1 cellular context compared by ENCODE assay signal in the genomic region with DNA sequence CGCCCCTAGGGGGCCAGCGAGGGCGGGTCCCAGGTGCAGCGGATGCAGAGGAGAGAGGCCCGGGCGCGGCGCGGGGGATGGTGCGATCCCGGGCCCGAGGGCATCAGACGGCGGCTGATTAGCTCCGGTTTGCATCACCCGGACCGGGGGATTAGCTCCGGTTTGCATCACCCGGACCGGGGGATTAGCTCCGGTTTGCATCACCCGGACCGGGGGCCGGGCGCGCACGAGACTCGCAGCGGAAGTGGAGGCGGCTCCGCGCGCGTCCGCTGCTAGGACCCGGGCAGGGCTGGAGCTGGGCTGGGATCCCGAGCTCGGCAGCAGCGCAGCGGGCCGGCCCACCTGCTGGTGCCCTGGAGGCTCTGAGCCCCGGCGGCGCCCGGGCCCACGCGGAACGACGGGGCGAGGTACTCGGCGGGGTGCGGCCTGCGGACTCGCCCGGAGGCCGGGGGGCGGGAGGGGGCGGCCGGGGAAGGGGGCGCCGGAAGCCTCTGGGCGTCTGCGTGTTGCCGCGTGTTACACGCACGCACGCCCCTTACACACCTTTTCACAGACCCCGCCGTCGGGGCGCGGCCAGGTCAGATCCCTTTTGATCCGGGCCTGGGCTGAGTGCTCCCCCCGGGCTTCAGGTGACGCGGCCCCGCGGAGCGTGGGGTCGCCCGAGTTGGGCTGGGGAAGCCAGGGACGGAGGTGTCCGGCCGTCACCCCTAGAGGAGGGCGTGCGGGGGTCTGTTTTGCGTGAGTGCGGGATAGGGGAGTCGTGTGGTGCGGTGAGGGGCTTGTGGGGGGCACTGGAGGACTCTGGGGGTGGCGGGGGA.
TF ChIP-seq lines count a peak whose summit lies in the region.

No MANE protein-coding gene starts in this region.

TF ChIP-seq in GM12878, 131 proteins besides CTCF, POLR2A, EP300 and RAD21 (continued from another document and continues in another):
- TF ChIP-seq ETV6 (conservative IDR thresholded peaks at IDR 0.05 in 1 of 2, IDR thresholded peaks at IDR 0.05 in 1 of 2; ENCODE audit: borderline replicate concordance in 1 of 2, low read depth in 1 of 2) (no peak), HDGF (IDR thresholded peaks at IDR 0.05) (no peak), BCL11A (IDR thresholded peaks at IDR 0.05; ENCODE audit: low read depth, low read length) (no peak), NFYA (IDR thresholded peaks at IDR 0.05; ENCODE audit: borderline replicate concordance, low read depth, low read length) (no peak), SMARCA5 (IDR thresholded peaks at IDR 0.05) (peak; percentile 25; the same call in 1 of the 2 replicates), CREB1 (IDR thresholded peaks at IDR 0.05; ENCODE audit: low read depth) (no peak), RFX5 (IDR thresholded peaks at IDR 0.05; ENCODE audit: low read depth, low read length) (no peak), ZNF274 (IDR thresholded peaks at IDR 0.05; ENCODE audit: insufficient read depth, insufficient read length) (no peak), SMAD5 (IDR thresholded peaks at IDR 0.05; ENCODE audit: low read depth) (no peak), SUZ12 (IDR thresholded peaks at IDR 0.05; ENCODE audit: unreplicated experiment) (no peak), RB1 (IDR thresholded peaks at IDR 0.05; ENCODE audit: borderline replicate concordance) (peak; percentile 56; the same call in 1 of the 2 replicates), KDM1A (IDR thresholded peaks at IDR 0.05; ENCODE audit: borderline replicate concordance) (no peak), ZZZ3 (IDR thresholded peaks at IDR 0.05; ENCODE audit: control insufficient read depth, insufficient read length, low read depth) (no peak), SREBF1 (IDR thresholded peaks at IDR 0.05; ENCODE audit: low read length) (no peak), SIN3A (IDR thresholded peaks at IDR 0.05; ENCODE audit: low read depth, low read length) (peak; percentile 56; the same call in 1 of the 2 replicates), KLF5 (IDR thresholded peaks at IDR 0.05; ENCODE audit: partially characterized antibody) (no peak), ZNF217 (IDR thresholded peaks at IDR 0.05) (no peak), PML (IDR thresholded peaks at IDR 0.05; ENCODE audit: low read length) (no peak), IKZF2 (IDR thresholded peaks at IDR 0.05) (no peak), SMC3 (IDR thresholded peaks at IDR 0.05; ENCODE audit: borderline replicate concordance, low read length) (no peak), NR2C1 (IDR thresholded peaks at IDR 0.05) (peak; percentile 72), RBBP5 (conservative IDR thresholded peaks at IDR 0.05) (no peak), KAT2A (conservative IDR thresholded peaks at IDR 0.05; ENCODE audit: control insufficient read depth, low read depth, low read length) (no peak), MEF2A (IDR thresholded peaks at IDR 0.05; ENCODE audit: insufficient read depth, low read depth, low read length) (no peak), TAF1 (IDR thresholded peaks at IDR 0.05; ENCODE audit: borderline replicate concordance, low read depth, low read length) (peak; percentile 39; the same call in 1 of the 2 replicates), SUPT20H (IDR thresholded peaks at IDR 0.05; ENCODE audit: borderline replicate concordance, control insufficient read depth, low read depth, low read length) (no peak), STAT1 (conservative IDR thresholded peaks at IDR 0.05) (no peak), YBX1 (IDR thresholded peaks at IDR 0.05) (no peak), POLR2AphosphoS5 (IDR thresholded peaks at IDR 0.05; ENCODE audit: low read length) (peak; percentile 34; the same call in 1 of the 2 replicates), FOXM1 (IDR thresholded peaks at IDR 0.05; ENCODE audit: low read depth, low read length) (no peak), ZBED1 (IDR thresholded peaks at IDR 0.05; ENCODE audit: borderline replicate concordance) (no peak), CEBPB (IDR thresholded peaks at IDR 0.05; ENCODE audit: borderline replicate concordance in 1 of 2, low read depth in 2 of 2, low read length in 2 of 2) (no peak), ASH2L (IDR thresholded peaks at IDR 0.05; ENCODE audit: borderline replicate concordance, low read depth) (no peak), SP1 (IDR thresholded peaks at IDR 0.05; ENCODE audit: low read depth, low read length) (no peak), PAX5 (IDR thresholded peaks at IDR 0.05; ENCODE audit: borderline replicate concordance, low read depth, low read length) (no peak), SPI1 (IDR thresholded peaks at IDR 0.05; ENCODE audit: borderline replicate concordance, insufficient read depth, low read depth, low read length) (0 out of 2 replicates have a peak, but pooled peaks have one; percentile 14), TARDBP (IDR thresholded peaks at IDR 0.05; ENCODE audit: borderline replicate concordance) (no peak), POU2F2 (IDR thresholded peaks at IDR 0.05; ENCODE audit: borderline replicate concordance, low read depth, low read length) (no peak), GABPA (IDR thresholded peaks at IDR 0.05; ENCODE audit: low read depth) (peak; percentile 75), SIX5 (IDR thresholded peaks at IDR 0.05; ENCODE audit: low read depth, low read length, severe bottlenecking) (no peak), TCF7 (IDR thresholded peaks at IDR 0.05; ENCODE audit: borderline replicate concordance) (no peak)
- TF ChIP-seq, protein P1, sequence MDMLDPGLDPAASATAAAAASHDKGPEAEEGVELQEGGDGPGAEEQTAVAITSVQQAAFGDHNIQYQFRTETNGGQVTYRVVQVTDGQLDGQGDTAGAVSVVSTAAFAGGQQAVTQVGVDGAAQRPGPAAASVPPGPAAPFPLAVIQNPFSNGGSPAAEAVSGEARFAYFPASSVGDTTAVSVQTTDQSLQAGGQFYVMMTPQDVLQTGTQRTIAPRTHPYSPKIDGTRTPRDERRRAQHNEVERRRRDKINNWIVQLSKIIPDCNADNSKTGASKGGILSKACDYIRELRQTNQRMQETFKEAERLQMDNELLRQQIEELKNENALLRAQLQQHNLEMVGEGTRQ (IDR thresholded peaks at IDR 0.05; ENCODE audit: borderline replicate concordance, low read depth, low read length): no peak
- TF ChIP-seq, protein P2, sequence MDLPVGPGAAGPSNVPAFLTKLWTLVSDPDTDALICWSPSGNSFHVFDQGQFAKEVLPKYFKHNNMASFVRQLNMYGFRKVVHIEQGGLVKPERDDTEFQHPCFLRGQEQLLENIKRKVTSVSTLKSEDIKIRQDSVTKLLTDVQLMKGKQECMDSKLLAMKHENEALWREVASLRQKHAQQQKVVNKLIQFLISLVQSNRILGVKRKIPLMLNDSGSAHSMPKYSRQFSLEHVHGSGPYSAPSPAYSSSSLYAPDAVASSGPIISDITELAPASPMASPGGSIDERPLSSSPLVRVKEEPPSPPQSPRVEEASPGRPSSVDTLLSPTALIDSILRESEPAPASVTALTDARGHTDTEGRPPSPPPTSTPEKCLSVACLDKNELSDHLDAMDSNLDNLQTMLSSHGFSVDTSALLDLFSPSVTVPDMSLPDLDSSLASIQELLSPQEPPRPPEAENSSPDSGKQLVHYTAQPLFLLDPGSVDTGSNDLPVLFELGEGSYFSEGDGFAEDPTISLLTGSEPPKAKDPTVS (IDR thresholded peaks at IDR 0.05; ENCODE audit: low read depth, low read length): no peak
- TF ChIP-seq, protein P3, sequence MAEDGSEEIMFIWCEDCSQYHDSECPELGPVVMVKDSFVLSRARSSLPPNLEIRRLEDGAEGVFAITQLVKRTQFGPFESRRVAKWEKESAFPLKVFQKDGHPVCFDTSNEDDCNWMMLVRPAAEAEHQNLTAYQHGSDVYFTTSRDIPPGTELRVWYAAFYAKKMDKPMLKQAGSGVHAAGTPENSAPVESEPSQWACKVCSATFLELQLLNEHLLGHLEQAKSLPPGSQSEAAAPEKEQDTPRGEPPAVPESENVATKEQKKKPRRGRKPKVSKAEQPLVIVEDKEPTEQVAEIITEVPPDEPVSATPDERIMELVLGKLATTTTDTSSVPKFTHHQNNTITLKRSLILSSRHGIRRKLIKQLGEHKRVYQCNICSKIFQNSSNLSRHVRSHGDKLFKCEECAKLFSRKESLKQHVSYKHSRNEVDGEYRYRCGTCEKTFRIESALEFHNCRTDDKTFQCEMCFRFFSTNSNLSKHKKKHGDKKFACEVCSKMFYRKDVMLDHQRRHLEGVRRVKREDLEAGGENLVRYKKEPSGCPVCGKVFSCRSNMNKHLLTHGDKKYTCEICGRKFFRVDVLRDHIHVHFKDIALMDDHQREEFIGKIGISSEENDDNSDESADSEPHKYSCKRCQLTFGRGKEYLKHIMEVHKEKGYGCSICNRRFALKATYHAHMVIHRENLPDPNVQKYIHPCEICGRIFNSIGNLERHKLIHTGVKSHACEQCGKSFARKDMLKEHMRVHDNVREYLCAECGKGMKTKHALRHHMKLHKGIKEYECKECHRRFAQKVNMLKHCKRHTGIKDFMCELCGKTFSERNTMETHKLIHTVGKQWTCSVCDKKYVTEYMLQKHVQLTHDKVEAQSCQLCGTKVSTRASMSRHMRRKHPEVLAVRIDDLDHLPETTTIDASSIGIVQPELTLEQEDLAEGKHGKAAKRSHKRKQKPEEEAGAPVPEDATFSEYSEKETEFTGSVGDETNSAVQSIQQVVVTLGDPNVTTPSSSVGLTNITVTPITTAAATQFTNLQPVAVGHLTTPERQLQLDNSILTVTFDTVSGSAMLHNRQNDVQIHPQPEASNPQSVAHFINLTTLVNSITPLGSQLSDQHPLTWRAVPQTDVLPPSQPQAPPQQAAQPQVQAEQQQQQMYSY (CRISPR knock-in tag; IDR thresholded peaks at IDR 0.05): no peak
- TF ChIP-seq, protein P4, sequence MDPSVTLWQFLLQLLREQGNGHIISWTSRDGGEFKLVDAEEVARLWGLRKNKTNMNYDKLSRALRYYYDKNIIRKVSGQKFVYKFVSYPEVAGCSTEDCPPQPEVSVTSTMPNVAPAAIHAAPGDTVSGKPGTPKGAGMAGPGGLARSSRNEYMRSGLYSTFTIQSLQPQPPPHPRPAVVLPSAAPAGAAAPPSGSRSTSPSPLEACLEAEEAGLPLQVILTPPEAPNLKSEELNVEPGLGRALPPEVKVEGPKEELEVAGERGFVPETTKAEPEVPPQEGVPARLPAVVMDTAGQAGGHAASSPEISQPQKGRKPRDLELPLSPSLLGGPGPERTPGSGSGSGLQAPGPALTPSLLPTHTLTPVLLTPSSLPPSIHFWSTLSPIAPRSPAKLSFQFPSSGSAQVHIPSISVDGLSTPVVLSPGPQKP (IDR thresholded peaks at IDR 0.05; ENCODE audit: low read depth, low read length): 0 out of 2 replicates have a peak, but pooled peaks have one; percentile 27
- TF ChIP-seq, protein P5, sequence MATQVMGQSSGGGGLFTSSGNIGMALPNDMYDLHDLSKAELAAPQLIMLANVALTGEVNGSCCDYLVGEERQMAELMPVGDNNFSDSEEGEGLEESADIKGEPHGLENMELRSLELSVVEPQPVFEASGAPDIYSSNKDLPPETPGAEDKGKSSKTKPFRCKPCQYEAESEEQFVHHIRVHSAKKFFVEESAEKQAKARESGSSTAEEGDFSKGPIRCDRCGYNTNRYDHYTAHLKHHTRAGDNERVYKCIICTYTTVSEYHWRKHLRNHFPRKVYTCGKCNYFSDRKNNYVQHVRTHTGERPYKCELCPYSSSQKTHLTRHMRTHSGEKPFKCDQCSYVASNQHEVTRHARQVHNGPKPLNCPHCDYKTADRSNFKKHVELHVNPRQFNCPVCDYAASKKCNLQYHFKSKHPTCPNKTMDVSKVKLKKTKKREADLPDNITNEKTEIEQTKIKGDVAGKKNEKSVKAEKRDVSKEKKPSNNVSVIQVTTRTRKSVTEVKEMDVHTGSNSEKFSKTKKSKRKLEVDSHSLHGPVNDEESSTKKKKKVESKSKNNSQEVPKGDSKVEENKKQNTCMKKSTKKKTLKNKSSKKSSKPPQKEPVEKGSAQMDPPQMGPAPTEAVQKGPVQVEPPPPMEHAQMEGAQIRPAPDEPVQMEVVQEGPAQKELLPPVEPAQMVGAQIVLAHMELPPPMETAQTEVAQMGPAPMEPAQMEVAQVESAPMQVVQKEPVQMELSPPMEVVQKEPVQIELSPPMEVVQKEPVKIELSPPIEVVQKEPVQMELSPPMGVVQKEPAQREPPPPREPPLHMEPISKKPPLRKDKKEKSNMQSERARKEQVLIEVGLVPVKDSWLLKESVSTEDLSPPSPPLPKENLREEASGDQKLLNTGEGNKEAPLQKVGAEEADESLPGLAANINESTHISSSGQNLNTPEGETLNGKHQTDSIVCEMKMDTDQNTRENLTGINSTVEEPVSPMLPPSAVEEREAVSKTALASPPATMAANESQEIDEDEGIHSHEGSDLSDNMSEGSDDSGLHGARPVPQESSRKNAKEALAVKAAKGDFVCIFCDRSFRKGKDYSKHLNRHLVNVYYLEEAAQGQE (IDR thresholded peaks at IDR 0.05; ENCODE audit: low read depth, low read length): no peak
- TF ChIP-seq, protein P6, sequence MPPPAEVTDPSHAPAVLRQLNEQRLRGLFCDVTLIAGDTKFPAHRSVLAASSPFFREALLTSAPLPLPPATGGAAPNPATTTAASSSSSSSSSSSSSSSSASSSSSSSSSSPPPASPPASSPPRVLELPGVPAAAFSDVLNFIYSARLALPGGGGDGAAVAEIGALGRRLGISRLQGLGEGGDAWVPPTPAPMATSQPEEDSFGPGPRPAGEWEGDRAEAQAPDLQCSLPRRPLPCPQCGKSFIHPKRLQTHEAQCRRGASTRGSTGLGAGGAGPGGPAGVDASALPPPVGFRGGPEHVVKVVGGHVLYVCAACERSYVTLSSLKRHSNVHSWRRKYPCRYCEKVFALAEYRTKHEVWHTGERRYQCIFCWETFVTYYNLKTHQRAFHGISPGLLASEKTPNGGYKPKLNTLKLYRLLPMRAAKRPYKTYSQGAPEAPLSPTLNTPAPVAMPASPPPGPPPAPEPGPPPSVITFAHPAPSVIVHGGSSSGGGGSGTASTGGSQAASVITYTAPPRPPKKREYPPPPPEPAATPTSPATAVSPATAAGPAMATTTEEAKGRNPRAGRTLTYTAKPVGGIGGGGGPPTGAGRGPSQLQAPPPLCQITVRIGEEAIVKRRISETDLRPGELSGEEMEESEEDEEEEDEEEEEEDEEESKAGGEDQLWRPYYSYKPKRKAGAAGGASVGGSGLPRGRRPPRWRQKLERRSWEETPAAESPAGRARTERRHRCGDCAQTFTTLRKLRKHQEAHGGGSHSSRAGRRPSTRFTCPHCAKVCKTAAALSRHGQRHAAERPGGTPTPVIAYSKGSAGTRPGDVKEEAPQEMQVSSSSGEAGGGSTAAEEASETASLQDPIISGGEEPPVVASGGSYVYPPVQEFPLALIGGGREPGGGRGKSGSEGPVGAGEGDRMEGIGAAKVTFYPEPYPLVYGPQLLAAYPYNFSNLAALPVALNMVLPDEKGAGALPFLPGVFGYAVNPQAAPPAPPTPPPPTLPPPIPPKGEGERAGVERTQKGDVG (CRISPR knock-in tag; IDR thresholded peaks at IDR 0.05): no peak
- TF ChIP-seq, protein P7, sequence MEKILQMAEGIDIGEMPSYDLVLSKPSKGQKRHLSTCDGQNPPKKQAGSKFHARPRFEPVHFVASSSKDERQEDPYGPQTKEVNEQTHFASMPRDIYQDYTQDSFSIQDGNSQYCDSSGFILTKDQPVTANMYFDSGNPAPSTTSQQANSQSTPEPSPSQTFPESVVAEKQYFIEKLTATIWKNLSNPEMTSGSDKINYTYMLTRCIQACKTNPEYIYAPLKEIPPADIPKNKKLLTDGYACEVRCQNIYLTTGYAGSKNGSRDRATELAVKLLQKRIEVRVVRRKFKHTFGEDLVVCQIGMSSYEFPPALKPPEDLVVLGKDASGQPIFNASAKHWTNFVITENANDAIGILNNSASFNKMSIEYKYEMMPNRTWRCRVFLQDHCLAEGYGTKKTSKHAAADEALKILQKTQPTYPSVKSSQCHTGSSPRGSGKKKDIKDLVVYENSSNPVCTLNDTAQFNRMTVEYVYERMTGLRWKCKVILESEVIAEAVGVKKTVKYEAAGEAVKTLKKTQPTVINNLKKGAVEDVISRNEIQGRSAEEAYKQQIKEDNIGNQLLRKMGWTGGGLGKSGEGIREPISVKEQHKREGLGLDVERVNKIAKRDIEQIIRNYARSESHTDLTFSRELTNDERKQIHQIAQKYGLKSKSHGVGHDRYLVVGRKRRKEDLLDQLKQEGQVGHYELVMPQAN (conservative IDR thresholded peaks at IDR 0.05): peak; percentile 61
